ENCODE assay signal across 23 cellular contexts in genomic region chr20:18986146-18986830, GRCh38.
DNase-seq lines count a peak whose midpoint lies in the region; ATAC-seq and TF ChIP-seq lines count a peak whose summit lies in the region.
"Had no signal": no experiment of that assay in that cellular context is flagged by ENCODE, and none has a peak within 500 bp of the region (broad histone marks: within the 10 kb centered on the region; RNA-seq: fewer than 3 reads in every experiment).

No MANE protein-coding gene starts in this region.

- H3K27me3 Mint-ChIP-seq in MCF 10A (ENCODE audit: insufficient read depth, unreplicated experiment) = no peaks in the 10 kb centered on the region
- H3K27me3 Mint-ChIP-seq: CD4-positive, alpha-beta T cell had no signal

- CTCF ChIA-PET in MCF 10A (lab: Yijun Ruan, JAX) = interaction anchor here (0.7 kb wide), 1 partner anchor 439 kb away, joined by 4 read pairs; no protein-coding TSS in a partner anchor

- intact Hi-C loops in breast epithelium (cut with DNase I; ENCODE audit: low total_unique reads) (no loop called here), MCF 10A (cut with micrococcal nuclease) (no loop called here), upper lobe of right lung (cut with DNase I) (no loop called here), prostate gland (cut with DNase I) (no loop called here)

- ATAC-seq in upper lobe of right lung = no peak
- ATAC-seq: stimulated activated memory B cell treated with anti-CD40 and anti-IgM and Interleukin-4, amounts not matched to agents 10 μg/mL and 1 μg/mL and 100 μg/mL, for 72 hours; WTC11 had no signal

- H2AFZ ChIP-seq in parathyroid adenoma = peak overlapping the region; percentile 48

- no peak overlapping the region for H3K9ac ChIP-seq in parathyroid adenoma

- DNase-seq in breast epithelium (ENCODE audit: low spot score in 2 of 2) (no peak), MCF 10A (ENCODE audit: unreplicated experiment) (no peak), fibroblast of villous mesenchyme (ENCODE audit: low read depth) (peak; percentile 7), upper lobe of right lung (no peak), KG1 (lab: John Stamatoyannopoulos, UW) (no peak), prostate gland (ENCODE audit: low spot score) (no peak), NCI-H2227 treated with DMSO at 0.1 percent for 48 hours (lab: John Stamatoyannopoulos, UW) (no peak)
- DNase-seq: activated CD4-positive, alpha-beta T cell treated with anti-CD3 and anti-CD28 coated beads, Interleukin-2, amount 50 U/mL, for 1 hour; CD4-positive, alpha-beta T cell; DMS 273 treated with DMSO at 0.1 percent for 48 hours; effector CD8-positive, alpha-beta T cell; MG63; NCI-H2081; NCI-H774; stimulated activated CD4-positive, alpha-beta T cell treated with anti-CD3 and anti-CD28 coated beads, Interleukin-4, amount 100 ng/mL, for 1 hour; thyroid gland had no signal

- no peaks in the 10 kb centered on the region for H3K36me3 Mint-ChIP-seq in MCF 10A (ENCODE audit: insufficient read depth, unreplicated experiment)
- H3K36me3 Mint-ChIP-seq: activated naive CD4-positive, alpha-beta T cell treated with anti-CD3 and anti-CD28 coated beads, Interleukin-2, amount 50 U/mL, for 72 hours; IgD-negative memory B cell; stimulated activated memory B cell treated with anti-CD40 and anti-IgM and Interleukin-4, amounts not matched to agents 10 μg/mL and 1 μg/mL and 100 μg/mL, for 72 hours; WTC11 had no signal

- no peak for TF ChIP-seq POLR2A in breast epithelium (IDR thresholded peaks at IDR 0.05)
- TF ChIP-seq POLR2A in prostate gland (IDR thresholded peaks at IDR 0.05) = no peak

- peaks cover 18% of the 10 kb centered on the region for H3K9me3 Mint-ChIP-seq in MCF 10A (ENCODE audit: unreplicated experiment)
- H3K9me3 Mint-ChIP-seq: activated naive CD4-positive, alpha-beta T cell treated with anti-CD3 and anti-CD28 coated beads, Interleukin-2, amount 50 U/mL, for 72 hours; CD4-positive, alpha-beta T cell; IgD-negative memory B cell; stimulated activated memory B cell treated with anti-CD40 and anti-IgM and Interleukin-4, amounts not matched to agents 10 μg/mL and 1 μg/mL and 100 μg/mL, for 72 hours; WTC11 had no signal

- H3K4me3 Mint-ChIP-seq in MCF 10A (ENCODE audit: unreplicated experiment) = no peak overlapping the region
- H3K4me3 Mint-ChIP-seq: CD4-positive, alpha-beta T cell; IgD-negative memory B cell; stimulated activated memory B cell treated with anti-CD40 and anti-IgM and Interleukin-4, amounts not matched to agents 10 μg/mL and 1 μg/mL and 100 μg/mL, for 72 hours; WTC11 had no signal

- no peak overlapping the region for H3K4me2 ChIP-seq in parathyroid adenoma (ENCODE audit: low read length)

- no TSS peak for BruUV-seq in MCF 10A (replicated peaks; lab: Mats Ljungman, UMichigan)

- no peaks in the 10 kb centered on the region for H3K4me1 ChIP-seq in breast epithelium
- peaks cover 14% of the 10 kb centered on the region for H3K4me1 ChIP-seq in parathyroid adenoma
- peaks cover 3% of the 10 kb centered on the region for H3K4me1 ChIP-seq in upper lobe of right lung
- H3K4me1 ChIP-seq in prostate gland (replicated peaks) = no peaks in the 10 kb centered on the region
- H3K4me1 ChIP-seq: thyroid gland had no signal

- POLR2A ChIA-PET in MCF 10A (lab: Yijun Ruan, JAX) = no interaction called here

- no peak overlapping the region for H3K27ac Mint-ChIP-seq in MCF 10A (ENCODE audit: low read depth, unreplicated experiment)
- H3K27ac Mint-ChIP-seq: activated naive CD4-positive, alpha-beta T cell treated with anti-CD3 and anti-CD28 coated beads, Interleukin-2, amount 50 U/mL, for 72 hours; CD4-positive, alpha-beta T cell; IgD-negative memory B cell; stimulated activated memory B cell treated with anti-CD40 and anti-IgM and Interleukin-4, amounts not matched to agents 10 μg/mL and 1 μg/mL and 100 μg/mL, for 72 hours; WTC11 had no signal

- H3K79me2 ChIP-seq in parathyroid adenoma = no peaks in the 10 kb centered on the region

- H3K27ac ChIP-seq in breast epithelium = peak overlapping the region; percentile 24 to 88
- H3K27ac ChIP-seq in parathyroid adenoma = no peak overlapping the region
- H3K27ac ChIP-seq in upper lobe of right lung = peak overlapping the region; percentile 3
- no peak overlapping the region for H3K27ac ChIP-seq in prostate gland
- H3K27ac ChIP-seq: 22Rv1, thyroid gland had no signal

- H3K9me3 ChIP-seq in breast epithelium (no peaks in the 10 kb centered on the region), parathyroid adenoma (ENCODE audit: control insufficient read depth, low read length) (no peaks in the 10 kb centered on the region), upper lobe of right lung (no peaks in the 10 kb centered on the region), prostate gland (no peaks in the 10 kb centered on the region)
- H3K9me3 ChIP-seq: MG63, thyroid gland had no signal

- TF ChIP-seq CTCF in breast epithelium (IDR thresholded peaks at IDR 0.05) (no peak), MCF 10A (IDR thresholded peaks at IDR 0.05; ENCODE audit: unreplicated experiment) (no peak), fibroblast of villous mesenchyme (IDR thresholded peaks at IDR 0.05; ENCODE audit: insufficient read depth, low read depth, low read length) (no peak), parathyroid adenoma (IDR thresholded peaks at IDR 0.05) (no peak), upper lobe of right lung (IDR thresholded peaks at IDR 0.05) (no peak), prostate gland (IDR thresholded peaks at IDR 0.05) (no peak)

- H3K4me3 ChIP-seq in breast epithelium = no peak overlapping the region
- no peak overlapping the region for H3K4me3 ChIP-seq in fibroblast of villous mesenchyme (ENCODE audit: low read depth, low read length)
- no peak overlapping the region for H3K4me3 ChIP-seq in parathyroid adenoma (ENCODE audit: low read depth, low read length)
- no peak overlapping the region for H3K4me3 ChIP-seq in upper lobe of right lung
- no peak overlapping the region for H3K4me3 ChIP-seq in prostate gland
- H3K4me3 ChIP-seq: lung, MG63, thyroid gland had no signal

- WGBS in prostate gland = 80% methylated on average over 7 of the region's 7 CpGs

- H3K27me3 ChIP-seq in breast epithelium (no peaks in the 10 kb centered on the region), parathyroid adenoma (ENCODE audit: control insufficient read depth, insufficient read depth, low read length) (no peaks in the 10 kb centered on the region), upper lobe of right lung (no peaks in the 10 kb centered on the region), prostate gland (replicated peaks; ENCODE audit: insufficient read depth) (no peaks in the 10 kb centered on the region)
- H3K27me3 ChIP-seq: MG63, thyroid gland had no signal

- no peaks in the 10 kb centered on the region for H3K36me3 ChIP-seq in breast epithelium
- no peaks in the 10 kb centered on the region for H3K36me3 ChIP-seq in parathyroid adenoma (ENCODE audit: control insufficient read depth, insufficient read depth, low read length)
- H3K36me3 ChIP-seq in upper lobe of right lung = no peaks in the 10 kb centered on the region
- no peaks in the 10 kb centered on the region for H3K36me3 ChIP-seq in prostate gland
- H3K36me3 ChIP-seq: MG63, thyroid gland had no signal

- H3K4me1 Mint-ChIP-seq in MCF 10A (ENCODE audit: insufficient read depth, unreplicated experiment) = no peaks in the 10 kb centered on the region
- H3K4me1 Mint-ChIP-seq: IgD-negative memory B cell; stimulated activated memory B cell treated with anti-CD40 and anti-IgM and Interleukin-4, amounts not matched to agents 10 μg/mL and 1 μg/mL and 100 μg/mL, for 72 hours had no signal

Comparison
In these comparisons a context has a peak if more than half of its experiments do, and no peak if none do; other contexts are left out.
1. H3K27ac ChIP-seq: peak in breast epithelium (2 of 2) and upper lobe of right lung (single experiment); none in parathyroid adenoma (single experiment) and prostate gland (0 of 2).